In the genomic region with DNA sequence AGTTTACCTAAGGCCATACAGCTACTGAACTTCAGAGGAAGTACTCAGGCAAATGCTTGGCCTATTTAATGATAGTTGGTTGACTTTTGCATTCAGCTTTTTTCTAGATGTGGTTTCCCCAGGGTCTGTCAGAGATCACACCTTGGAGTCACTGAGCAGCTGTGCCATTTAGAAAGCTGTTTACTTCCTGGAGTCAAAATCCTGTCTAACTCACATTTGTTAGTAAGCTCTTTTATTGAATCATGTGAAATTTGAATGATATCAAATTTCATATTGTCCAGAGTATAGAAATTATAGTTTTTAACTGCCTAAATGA, we compare ENCODE assay signal across 20 cellular contexts. TPM values are rescaled to one million over a fixed set of nuclear protein-coding genes. Genes with fewer than 3 reads are reported as not detected.
DNase-seq lines count a peak whose midpoint lies in the region; ATAC-seq and TF ChIP-seq lines count a peak whose summit lies in the region.
"Had no signal": no experiment of that assay in that cellular context is flagged by ENCODE, and none has a peak within 500 bp of the region (broad histone marks: within the 10 kb centered on the region; RNA-seq: fewer than 3 reads in every experiment).

No MANE protein-coding gene starts in this region.

- H3K27ac Mint-ChIP-seq in activated CD4-positive, alpha-beta T cell treated with anti-CD3 and anti-CD28 coated beads for 36 hours: no peak overlapping the region
- peak overlapping the region; percentile 76 for H3K27ac Mint-ChIP-seq in T-helper 1 cell treated with Interleukin-12 subunit alpha and Interleukin-12 subunit beta and Interleukin-4 antibody, amounts not matched to agents 30 μg/mL and 1 μg/mL, for 36 hours
- no peak overlapping the region for H3K27ac Mint-ChIP-seq in MCF 10A (ENCODE audit: low read depth, unreplicated experiment)
- H3K27ac Mint-ChIP-seq: CD14-positive monocyte, endodermal cell had no signal

- BruUV-seq in MCF 10A (replicated peaks; lab: Mats Ljungman, UMichigan): no TSS peak

- CTCF ChIA-PET in activated CD4-positive, alpha-beta T cell treated with anti-CD3 and anti-CD28 coated beads for 36 hours (lab: Charles Lee): interaction anchor here (1.0 to 1.2 kb wide), 4 partner anchors 8 to 424 kb away, joined by 3 to 6 read pairs (median 3); no protein-coding TSS in a partner anchor
- CTCF ChIA-PET in MCF 10A (lab: Yijun Ruan, JAX): interaction anchor here (0.8 to 1.0 kb wide), 3 partner anchors 165 to 879 kb away, joined by 3 to 4 read pairs (median 3); no protein-coding TSS in a partner anchor

- peak overlapping the region in 1 of 10 donors; percentile 1 for H3K27ac ChIP-seq in heart right ventricle
- H3K27ac ChIP-seq: A549, right atrium auricular region, uterus had no signal

- TF ChIP-seq CTCF in GM12865 (IDR thresholded peaks at IDR 0.05; ENCODE audit: insufficient read depth, low read depth, low read length, missing control alignments): no peak
- TF ChIP-seq CTCF in heart right ventricle (IDR thresholded peaks at IDR 0.05): no peak
- no peak for TF ChIP-seq CTCF in MCF 10A (IDR thresholded peaks at IDR 0.05; ENCODE audit: unreplicated experiment)

- no peak for DNase-seq in activated CD4-positive, alpha-beta T cell treated with anti-CD3 and anti-CD28 coated beads for 36 hours
- DNase-seq in activated CD4-positive, alpha-beta T cell treated with anti-CD3 and anti-CD28 coated beads for 48 hours: no peak
- DNase-seq in GM12865 (ENCODE audit: low read depth) (peak; percentile 30), kidney tubule cell (ENCODE audit: low spot score) (peak; percentile 26), heart right ventricle (no peak), HT-29 (ENCODE audit: low spot score) (no peak), MCF 10A (ENCODE audit: unreplicated experiment) (no peak)
- DNase-seq: amygdala, cerebellar nuclear complex, endodermal cell, GOT3, MG63, midbrain, NCI-H187, NCI-H524 treated with DMSO at 0.1 percent for 48 hours, uterus had no signal

- no peaks in the 10 kb centered on the region for H3K36me3 Mint-ChIP-seq in activated CD4-positive, alpha-beta T cell treated with anti-CD3 and anti-CD28 coated beads for 36 hours (ENCODE audit: low read depth)
- H3K36me3 Mint-ChIP-seq in T-helper 1 cell treated with Interleukin-12 subunit alpha and Interleukin-12 subunit beta and Interleukin-4 antibody, amounts not matched to agents 30 μg/mL and 1 μg/mL, for 36 hours (ENCODE audit: low read depth): peaks cover 16% of the 10 kb centered on the region
- H3K36me3 Mint-ChIP-seq in MCF 10A (ENCODE audit: insufficient read depth, unreplicated experiment): no peaks in the 10 kb centered on the region
- H3K36me3 Mint-ChIP-seq: CD14-positive monocyte had no signal

- no peaks in the 10 kb centered on the region for H3K36me3 ChIP-seq in heart right ventricle
- H3K36me3 ChIP-seq: MG63, right atrium auricular region, uterus had no signal

- H3K4me3 Mint-ChIP-seq in activated CD4-positive, alpha-beta T cell treated with anti-CD3 and anti-CD28 coated beads for 36 hours: no peak overlapping the region
- peak overlapping the region; percentile 46 for H3K4me3 Mint-ChIP-seq in T-helper 1 cell treated with Interleukin-12 subunit alpha and Interleukin-12 subunit beta and Interleukin-4 antibody, amounts not matched to agents 30 μg/mL and 1 μg/mL, for 36 hours
- H3K4me3 Mint-ChIP-seq in MCF 10A (ENCODE audit: unreplicated experiment): no peak overlapping the region
- H3K4me3 Mint-ChIP-seq: CD14-positive monocyte, endodermal cell had no signal

- H3K27me3 Mint-ChIP-seq in activated CD4-positive, alpha-beta T cell treated with anti-CD3 and anti-CD28 coated beads for 36 hours: no peaks in the 10 kb centered on the region
- no peaks in the 10 kb centered on the region for H3K27me3 Mint-ChIP-seq in T-helper 1 cell treated with Interleukin-12 subunit alpha and Interleukin-12 subunit beta and Interleukin-4 antibody, amounts not matched to agents 30 μg/mL and 1 μg/mL, for 36 hours (ENCODE audit: low read depth)
- no peaks in the 10 kb centered on the region for H3K27me3 Mint-ChIP-seq in MCF 10A (ENCODE audit: insufficient read depth, unreplicated experiment)

- H3K27me3 ChIP-seq in heart right ventricle: no peaks in the 10 kb centered on the region
- H3K27me3 ChIP-seq: MG63, right atrium auricular region, uterus had no signal

- peak; percentile 76 for ATAC-seq in activated CD4-positive, alpha-beta T cell treated with anti-CD3 and anti-CD28 coated beads for 36 hours
- no peak for ATAC-seq in heart right ventricle
- ATAC-seq: A549 had no signal

- POLR2A ChIA-PET in activated CD4-positive, alpha-beta T cell treated with anti-CD3 and anti-CD28 coated beads for 36 hours (lab: Charles Lee): no interaction called here
- POLR2A ChIA-PET in MCF 10A (lab: Yijun Ruan, JAX): interaction anchor here (0.6 to 1.0 kb wide), 2 partner anchors 10 to 295 kb away, joined by 3 read pairs; no protein-coding TSS in a partner anchor

- peaks cover 0 to 6% (median 0%) of the 10 kb centered on the region in 11 donors for H3K9me3 ChIP-seq in heart right ventricle
- H3K9me3 ChIP-seq: A549, right atrium auricular region, uterus had no signal

- H3K4me1 Mint-ChIP-seq in activated CD4-positive, alpha-beta T cell treated with anti-CD3 and anti-CD28 coated beads for 36 hours: peaks cover 51% of the 10 kb centered on the region
- peaks cover 48% of the 10 kb centered on the region for H3K4me1 Mint-ChIP-seq in T-helper 1 cell treated with Interleukin-12 subunit alpha and Interleukin-12 subunit beta and Interleukin-4 antibody, amounts not matched to agents 30 μg/mL and 1 μg/mL, for 36 hours (ENCODE audit: low read depth)
- H3K4me1 Mint-ChIP-seq in MCF 10A (ENCODE audit: insufficient read depth, unreplicated experiment): peaks cover 9% of the 10 kb centered on the region
- H3K4me1 Mint-ChIP-seq: CD14-positive monocyte, endodermal cell had no signal

- no peak overlapping the region for H3K4me3 ChIP-seq in GM12865 (ENCODE audit: low read depth, low read length)
- no peak overlapping the region for H3K4me3 ChIP-seq in heart right ventricle
- H3K4me3 ChIP-seq: A549, MG63, right atrium auricular region, uterus had no signal

- peaks cover 7% of the 10 kb centered on the region for H3K9me3 Mint-ChIP-seq in activated CD4-positive, alpha-beta T cell treated with anti-CD3 and anti-CD28 coated beads for 36 hours (ENCODE audit: low read depth)
- peaks cover 12% of the 10 kb centered on the region for H3K9me3 Mint-ChIP-seq in T-helper 1 cell treated with Interleukin-12 subunit alpha and Interleukin-12 subunit beta and Interleukin-4 antibody, amounts not matched to agents 30 μg/mL and 1 μg/mL, for 36 hours
- H3K9me3 Mint-ChIP-seq in MCF 10A (ENCODE audit: unreplicated experiment): no peaks in the 10 kb centered on the region
- H3K9me3 Mint-ChIP-seq: endodermal cell had no signal

- H3K4me1 ChIP-seq in heart right ventricle: peaks cover 0 to 23% (median 7%) of the 10 kb centered on the region in 9 donors
- H3K4me1 ChIP-seq: A549, right atrium auricular region, uterus had no signal

- intact Hi-C loops in activated CD4-positive, alpha-beta T cell treated with anti-CD3 and anti-CD28 coated beads for 36 hours (cut with DNase I, micrococcal nuclease): no loop called here
- intact Hi-C loops in heart right ventricle (cut with DNase I): loop anchor here in 1 of 10 donors (1.0 kb wide), 1 partner anchor 44 kb away; no protein-coding TSS in a partner anchor
- intact Hi-C loops in MCF 10A (cut with micrococcal nuclease): no loop called here

RNA-seq across cellular contexts. Expression of a gene that starts 7.6 kb away (rescaled TPM):
- 1 to 10 TPM; 2.7 to 3.7 TPM for total RNA-seq in activated CD4-positive, alpha-beta T cell treated with anti-CD3 and anti-CD28 coated beads for 36 hours
- total RNA-seq in heart right ventricle: 10 to 100 TPM; 26.7 to 46.6 (median 36.5) TPM
- 10 to 100 TPM; 31.7 to 57.2 TPM for polyA plus RNA-seq in heart right ventricle
- total RNA-seq in HT-29 (2014; rRNA removed; shearing (Covaris generic)): 5.7 and 8.6 TPM in 2 replicates
- total RNA-seq in MCF 10A (2022): 12.9 and 14.3 TPM in 2 replicates

Comparison
In these comparisons a context has a peak if more than half of its experiments do, and no peak if none do; other contexts are left out.
1. DNase-seq: peak in GM12865 (single experiment) and kidney tubule cell (single experiment); none in activated CD4-positive, alpha-beta T cell treated with anti-CD3 and anti-CD28 coated beads for 36 hours (single experiment), activated CD4-positive, alpha-beta T cell treated with anti-CD3 and anti-CD28 coated beads for 48 hours (single experiment), heart right ventricle (0 of 2), HT-29 (single experiment) and MCF 10A (single experiment).